ENCODE assay signal across 8 cellular contexts in genomic region chr3:188362405-188362831, GRCh38.
DNase-seq lines count a peak whose midpoint lies in the region; ATAC-seq lines count a peak whose summit lies in the region.

No MANE protein-coding gene starts in this region.

- H3K4me1 Mint-ChIP-seq in activated T-helper 17 cell treated with anti-CD3 and anti-CD28 coated beads, Interleukin-2, amount 50 U/mL, for 72 hours: peaks cover 28% of the 10 kb centered on the region
- peaks cover 30% of the 10 kb centered on the region for H3K4me1 Mint-ChIP-seq in activated CD4-positive, alpha-beta T cell treated with anti-CD3 and anti-CD28 coated beads, Interleukin-2, amount 10 ng/mL, durations not matched to agents 7 days and 5 days

- CTCF ChIA-PET in activated CD4-positive, alpha-beta T cell treated with anti-CD3 and anti-CD28 coated beads, Interleukin-2, amount 10 ng/mL, durations not matched to agents 7 days and 5 days (lab: Charles Lee): interaction anchor here (1.1 to 1.3 kb wide), 3 partner anchors 10 to 282 kb away, joined by 3 to 4 read pairs (median 3); no protein-coding TSS in a partner anchor

- ATAC-seq in activated T-helper 17 cell treated with anti-CD3 and anti-CD28 coated beads, Interleukin-2, amount 50 U/mL, for 72 hours (replicated peaks): peak; percentile 64
- peak; percentile 31 for ATAC-seq in left lobe of liver
- no peak for ATAC-seq in GM18502 (IDR thresholded peaks at IDR 0.05; ENCODE audit: poor library complexity, unreplicated experiment)

- no peak overlapping the region for H3K27ac Mint-ChIP-seq in activated T-helper 17 cell treated with anti-CD3 and anti-CD28 coated beads, Interleukin-2, amount 50 U/mL, for 72 hours
- H3K27ac Mint-ChIP-seq in activated CD4-positive, alpha-beta T cell treated with anti-CD3 and anti-CD28 coated beads, Interleukin-2, amount 10 ng/mL, durations not matched to agents 7 days and 5 days: no peak overlapping the region

- peak; percentile 9 for DNase-seq in stimulated activated CD4-positive, alpha-beta T cell treated with anti-CD3 and anti-CD28 coated beads, Interleukin-4, amount 100 ng/mL, for 24 hours
- DNase-seq in stimulated activated CD4-positive, alpha-beta T cell treated with anti-CD3 and anti-CD28 coated beads, Interleukin-2, amount 100 ng/mL, for 24 hours: no peak
- DNase-seq in left lobe of liver (ENCODE audit: low spot score) (no peak), DMS79 (lab: John Stamatoyannopoulos, UW) (no peak), NCI-H510A (lab: John Stamatoyannopoulos, UW) (no peak)
- no peak for DNase-seq in activated CD4-positive, alpha-beta T cell treated with anti-CD3 and anti-CD28 coated beads, Interleukin-2, amount 10 ng/mL, durations not matched to agents 7 days and 5 days

- no peaks in the 10 kb centered on the region for H3K9me3 Mint-ChIP-seq in activated T-helper 17 cell treated with anti-CD3 and anti-CD28 coated beads, Interleukin-2, amount 50 U/mL, for 72 hours
- peaks cover 3% of the 10 kb centered on the region for H3K9me3 Mint-ChIP-seq in activated CD4-positive, alpha-beta T cell treated with anti-CD3 and anti-CD28 coated beads, Interleukin-2, amount 10 ng/mL, durations not matched to agents 7 days and 5 days

- POLR2A ChIA-PET in activated CD4-positive, alpha-beta T cell treated with anti-CD3 and anti-CD28 coated beads, Interleukin-2, amount 10 ng/mL, durations not matched to agents 7 days and 5 days (lab: Charles Lee): no interaction called here

- no peaks in the 10 kb centered on the region for H3K27me3 Mint-ChIP-seq in activated T-helper 17 cell treated with anti-CD3 and anti-CD28 coated beads, Interleukin-2, amount 50 U/mL, for 72 hours
- H3K27me3 Mint-ChIP-seq in activated CD4-positive, alpha-beta T cell treated with anti-CD3 and anti-CD28 coated beads, Interleukin-2, amount 10 ng/mL, durations not matched to agents 7 days and 5 days: no peaks in the 10 kb centered on the region

- no peaks in the 10 kb centered on the region for H3K36me3 Mint-ChIP-seq in activated T-helper 17 cell treated with anti-CD3 and anti-CD28 coated beads, Interleukin-2, amount 50 U/mL, for 72 hours (ENCODE audit: low read depth)
- peaks cover 11% of the 10 kb centered on the region for H3K36me3 Mint-ChIP-seq in activated CD4-positive, alpha-beta T cell treated with anti-CD3 and anti-CD28 coated beads, Interleukin-2, amount 10 ng/mL, durations not matched to agents 7 days and 5 days (ENCODE audit: low read depth)

- peak overlapping the region; percentile 9 for H3K4me3 Mint-ChIP-seq in activated T-helper 17 cell treated with anti-CD3 and anti-CD28 coated beads, Interleukin-2, amount 50 U/mL, for 72 hours
- H3K4me3 Mint-ChIP-seq in activated CD4-positive, alpha-beta T cell treated with anti-CD3 and anti-CD28 coated beads, Interleukin-2, amount 10 ng/mL, durations not matched to agents 7 days and 5 days: no peak overlapping the region
